In genomic region chr20:39269031-39269461, GRCh38 we compare ENCODE assay signal across 8 cellular contexts.
A peak's percentile ranks its signal among the peaks of the same experiment; 100 is the strongest.
DNase-seq lines count a peak whose midpoint lies in the region; ATAC-seq, FAIRE-seq and TF ChIP-seq lines count a peak whose summit lies in the region.

No MANE protein-coding gene starts in this region.

- no peaks in the 10 kb centered on the region for H3K36me3 ChIP-seq in RWPE2 (ENCODE audit: low read depth)
- H3K36me3 ChIP-seq in bronchial epithelial cell (ENCODE audit: control insufficient read depth, insufficient read depth, low read length), result no peaks in the 10 kb centered on the region
- no peaks in the 10 kb centered on the region for H3K36me3 ChIP-seq in liver (ENCODE audit: control insufficient read depth in 4 of 4, insufficient read depth in 3 of 4, low read depth in 1 of 4, low read length in 3 of 4)

- H3K4me1 ChIP-seq in A549, result no peaks in the 10 kb centered on the region
- H3K4me1 ChIP-seq in RWPE2 (ENCODE audit: insufficient read depth, poor library complexity, severe bottlenecking), result no peaks in the 10 kb centered on the region
- no peaks in the 10 kb centered on the region for H3K4me1 ChIP-seq in liver (ENCODE audit: control insufficient read depth in 4 of 4, insufficient read depth in 4 of 4, low read length in 3 of 4)

- H3K27ac Mint-ChIP-seq in stimulated activated naive CD8-positive, alpha-beta T cell treated with anti-CD3 and anti-CD28 coated beads, Interleukin-15, amount 100 ng/mL, for 72 hours, result no peak overlapping the region

- DNase-seq in A549 (ENCODE audit: low read depth in 1 of 2, low spot score in 1 of 2) (peak; percentile 25 to 51), GM12864 (ENCODE audit: low read depth) (no peak), RWPE2 (ENCODE audit: low spot score) (no peak), bronchial epithelial cell (ENCODE audit: low read depth) (peak; percentile 5), NCI-H2107 treated with DMSO at 0.1 percent for 48 hours (lab: John Stamatoyannopoulos, UW; ENCODE audit: unreplicated experiment) (no peak)
- peak; percentile 44 to 45 for DNase-seq in stimulated activated naive CD8-positive, alpha-beta T cell treated with anti-CD3 and anti-CD28 coated beads, Interleukin-15, amount 100 ng/mL, for 72 hours

- H3K9me3 Mint-ChIP-seq in stimulated activated naive CD8-positive, alpha-beta T cell treated with anti-CD3 and anti-CD28 coated beads, Interleukin-15, amount 100 ng/mL, for 72 hours, result no peaks in the 10 kb centered on the region

- FAIRE-seq in A549 (lab: Jason Lieb, UNC) (no peak), bronchial epithelial cell (lab: Jason Lieb, UNC) (no peak)

- H3K4me3 Mint-ChIP-seq in stimulated activated naive CD8-positive, alpha-beta T cell treated with anti-CD3 and anti-CD28 coated beads, Interleukin-15, amount 100 ng/mL, for 72 hours, result no peak overlapping the region

- H3K27me3 Mint-ChIP-seq in stimulated activated naive CD8-positive, alpha-beta T cell treated with anti-CD3 and anti-CD28 coated beads, Interleukin-15, amount 100 ng/mL, for 72 hours, result no peaks in the 10 kb centered on the region

- H3K4me1 Mint-ChIP-seq in stimulated activated naive CD8-positive, alpha-beta T cell treated with anti-CD3 and anti-CD28 coated beads, Interleukin-15, amount 100 ng/mL, for 72 hours, result no peaks in the 10 kb centered on the region

- no peak overlapping the region for H3K9ac ChIP-seq in liver (ENCODE audit: low read depth in 1 of 2, low read length in 2 of 2)

- CTCF ChIA-PET in A549 (lab: Yijun Ruan, JAX), result interaction anchor here (0.7 to 5.3 kb wide), 30 partner anchors 8 to 1693 kb away, joined by 3 to 40 read pairs (median 4); partner anchors contain the start of gene MAFB

- no peaks in the 10 kb centered on the region for H3K9me3 ChIP-seq in A549
- H3K9me3 ChIP-seq in RWPE2 (ENCODE audit: severe bottlenecking), result no peaks in the 10 kb centered on the region
- H3K9me3 ChIP-seq in liver (ENCODE audit: control insufficient read depth in 4 of 4, low read length in 3 of 4), result no peaks in the 10 kb centered on the region

- H3K4me3 ChIP-seq in A549 (no peak overlapping the region), GM12864 (ENCODE audit: low read depth, low read length) (no peak overlapping the region), RWPE2 (ENCODE audit: severe bottlenecking) (no peak overlapping the region), bronchial epithelial cell (ENCODE audit: low read depth, low read length) (no peak overlapping the region), liver (ENCODE audit: low read depth in 1 of 3, low read length in 3 of 3) (no peak overlapping the region)

- no peak for TF ChIP-seq EP300 in A549 (IDR thresholded peaks at IDR 0.05)

- no peak for TF ChIP-seq POLR2A in A549 (IDR thresholded peaks at IDR 0.05; ENCODE audit: low read length)

- ATAC-seq in A549 (peak; percentile 76 to 96; a peak in 5 of 6 replicates), HG03139 (IDR thresholded peaks at IDR 0.05; ENCODE audit: unreplicated experiment) (peak; percentile 79), RWPE2 (ENCODE audit: low read depth) (peak; percentile 64)
- peak; percentile 81 for ATAC-seq in stimulated activated naive CD8-positive, alpha-beta T cell treated with anti-CD3 and anti-CD28 coated beads, Interleukin-15, amount 100 ng/mL, for 72 hours

- no peaks in the 10 kb centered on the region for H3K27me3 ChIP-seq in RWPE2 (ENCODE audit: insufficient read depth, poor library complexity, severe bottlenecking)
- no peaks in the 10 kb centered on the region for H3K27me3 ChIP-seq in bronchial epithelial cell (ENCODE audit: control insufficient read depth, insufficient read depth, low read length)
- H3K27me3 ChIP-seq in liver (ENCODE audit: control insufficient read depth in 4 of 4, insufficient read depth in 4 of 4, low read length in 3 of 4), result peaks cover 0 to 2% (median 0%) of the 10 kb centered on the region in 4 donors

- H3K27ac ChIP-seq in A549 (no peak overlapping the region), RWPE2 (ENCODE audit: poor library complexity, severe bottlenecking) (no peak overlapping the region), liver (ENCODE audit: low read depth in 1 of 2, low read length in 2 of 2) (no peak overlapping the region)

- TF ChIP-seq CTCF in A549 (IDR thresholded peaks at IDR 0.05), result peak; percentile 72
- peak; percentile 89 for TF ChIP-seq CTCF in GM12864 (IDR thresholded peaks at IDR 0.05; ENCODE audit: low read depth, low read length, missing control alignments)
- peak; percentile 98 for TF ChIP-seq CTCF in RWPE2 (IDR thresholded peaks at IDR 0.05; ENCODE audit: poor library complexity, severe bottlenecking)
- peak; percentile 88 for TF ChIP-seq CTCF in bronchial epithelial cell (IDR thresholded peaks at IDR 0.05; ENCODE audit: insufficient read depth, low read length, severe bottlenecking)
- peak; percentile 65 for TF ChIP-seq CTCF in liver (IDR thresholded peaks at IDR 0.05; ENCODE audit: low read depth, low read length, missing input control)

- no peak overlapping the region for H3K4me2 ChIP-seq in A549

- POLR2A ChIA-PET in A549 (lab: Yijun Ruan, JAX), result no interaction called here

- TF ChIP-seq RAD21 in A549 (conservative IDR thresholded peaks at IDR 0.05 in 1 of 2, IDR thresholded peaks at IDR 0.05 in 1 of 2), result peak; percentile 79 to 84
- peak; percentile 80 to 88 for TF ChIP-seq RAD21 in liver (IDR thresholded peaks at IDR 0.05)

- WGBS in A549 (ENCODE audit: missing lambda C conversion rate), result 12% methylated on average over 7 of the region's 7 CpGs
- WGBS in liver, result 38% methylated on average over 7 of the region's 7 CpGs

TF ChIP-seq in A549, 52 proteins besides CTCF, POLR2A, EP300 and RAD21:
- TF ChIP-seq SMC3 (IDR thresholded peaks at IDR 0.05), result peak; percentile 53; the same call in 2 of the 3 replicates
- TF ChIP-seq ZSCAN20 (CRISPR knock-in tag; IDR thresholded peaks at IDR 0.05), result no peak

TF ChIP-seq in liver, 16 proteins besides CTCF, POLR2A, EP300 and RAD21:
- TF ChIP-seq RXRA (IDR thresholded peaks at IDR 0.05) (no peak), FOXA2 (IDR thresholded peaks at IDR 0.05) (no peak), EGR1 (IDR thresholded peaks at IDR 0.05; ENCODE audit: low read depth in 2 of 2) (no peak), HNF4G (IDR thresholded peaks at IDR 0.05) (no peak), SP1 (IDR thresholded peaks at IDR 0.05) (no peak), HNF4A (conservative IDR thresholded peaks at IDR 0.05) (no peak), REST (IDR thresholded peaks at IDR 0.05) (no peak), ATF3 (IDR thresholded peaks at IDR 0.05) (no peak), YY1 (IDR thresholded peaks at IDR 0.05) (no peak), GABPA (IDR thresholded peaks at IDR 0.05 in 1 of 2, conservative IDR thresholded peaks at IDR 0.05 in 1 of 2) (no peak), TAF1 (conservative IDR thresholded peaks at IDR 0.05) (no peak), FOXA1 (IDR thresholded peaks at IDR 0.05) (no peak), ZBTB33 (IDR thresholded peaks at IDR 0.05) (no peak), NR2F2 (IDR thresholded peaks at IDR 0.05) (no peak), MAX (IDR thresholded peaks at IDR 0.05) (no peak), JUND (IDR thresholded peaks at IDR 0.05) (no peak)
TF ChIP-seq in liver: peak in this region for 0.

Comparison
In these comparisons a context has a peak if more than half of its experiments do, and no peak if none do; other contexts are left out.
1. DNase-seq: peak in A549 (2 of 2), bronchial epithelial cell (single experiment) and stimulated activated naive CD8-positive, alpha-beta T cell treated with anti-CD3 and anti-CD28 coated beads, Interleukin-15, amount 100 ng/mL, for 72 hours (2 of 2); none in GM12864 (single experiment), RWPE2 (single experiment) and NCI-H2107 treated with DMSO at 0.1 percent for 48 hours (single experiment).
2. Peak in every context shown above with its lines, with median percentiles within 50 percentile points of each other: ATAC-seq and CTCF ChIP-seq.